In genomic region chr1:86552376-86552775, GRCh38 we compare ENCODE assay signal across 30 cellular contexts. TPM values are rescaled to one million over a fixed set of nuclear protein-coding genes. Genes with fewer than 3 reads are reported as not detected.
"Had no signal": no experiment of that assay in that cellular context is flagged by ENCODE, and none has a peak within 500 bp of the region (broad histone marks: within the 10 kb centered on the region; RNA-seq: fewer than 3 reads in every experiment).

No MANE protein-coding gene starts in this region.

- H3K36me3 ChIP-seq: adrenal gland, ascending aorta, brain microvascular endothelial cell, esophagus muscularis mucosa, neural progenitor cell, tibial nerve, uterus had no signal

- H3K4me1 ChIP-seq: adrenal gland, ascending aorta, esophagus muscularis mucosa, neural progenitor cell, tibial nerve, uterus had no signal

- H3K27me3 ChIP-seq: adrenal gland, ascending aorta, brain microvascular endothelial cell, esophagus muscularis mucosa, neural progenitor cell, tibial nerve, uterus had no signal

- DNase-seq: activated B cell treated with CpG ODN at 0.5 μM for 24 hours; activated CD4-positive, alpha-beta T cell treated with anti-CD3 and anti-CD28 coated beads for 36 hours; activated CD4-positive, alpha-beta T cell treated with anti-CD3 and anti-CD28 coated beads, Interleukin-2, amount 50 U/mL, for 4 hours; activated CD8-positive, alpha-beta memory T cell treated with anti-CD3 and anti-CD28 coated beads, Interleukin-2, amount 50 U/mL, for 48 hours; activated naive CD4-positive, alpha-beta T cell; activated T-cell treated with anti-CD3 and anti-CD28 coated beads, Interleukin-2, amount 50 U/mL, for 4 hours; adrenal gland; brain microvascular endothelial cell; caudate nucleus; effector memory CD8-positive, alpha-beta T cell; head of caudate nucleus; islet precursor cell; naive thymus-derived CD8-positive, alpha-beta T cell; stimulated activated CD4-positive, alpha-beta T cell treated with anti-CD3 and anti-CD28 coated beads, Interleukin-4, amount 100 ng/mL, for 1 hour; T-helper 9 cell had no signal

- H3K4me3 ChIP-seq: adrenal gland, ascending aorta, esophagus muscularis mucosa, lung, neural progenitor cell, tibial nerve, uterus had no signal

- H3K27ac ChIP-seq: adrenal gland, ascending aorta, brain microvascular endothelial cell, esophagus muscularis mucosa, neural progenitor cell, tibial nerve, uterus had no signal

- H3K9me3 ChIP-seq: adrenal gland, ascending aorta, esophagus muscularis mucosa, uterus had no signal

- ATAC-seq: activated CD4-positive, alpha-beta T cell treated with anti-CD3 and anti-CD28 coated beads for 36 hours; activated T-cell treated with anti-CD3 and anti-CD28 coated beads, Interleukin-2, amount 50 U/mL, for 4 hours; effector memory CD8-positive, alpha-beta T cell; naive thymus-derived CD8-positive, alpha-beta T cell had no signal

- FAIRE-seq: colon, endothelial cell of umbilical vein, frontal cortex had no signal

- H3K9ac ChIP-seq: neural progenitor cell had no signal

RNA-seq across cellular contexts. Expression of gene CLCA4, which starts 5.5 kb away (rescaled TPM):
- total RNA-seq: activated B cell treated with CpG ODN at 0.5 μM for 24 hours; activated CD4-positive, alpha-beta T cell treated with anti-CD3 and anti-CD28 coated beads for 36 hours; activated CD8-positive, alpha-beta memory T cell treated with anti-CD3 and anti-CD28 coated beads for 36 hours; activated T-helper 2 cell treated with anti-CD3 and anti-CD28 coated beads, Interferon-gamma antibody, Interleukin-2, Interleukin-4, amounts not matched to agents 10 μg/mL and 5 μg/mL and 100 μg/mL, durations not matched to agents 14 hours and 24 hours and 36 hours; ascending aorta; dermis microvascular lymphatic vessel endothelial cell; endothelial cell of umbilical vein; frontal cortex; osteoblast; progenitor cell of endocrine pancreas; T-helper 1 cell treated with Interleukin-12 subunit alpha and Interleukin-12 subunit beta and Interleukin-4 antibody, amounts not matched to agents 30 ng/mL and 1 ng/mL, for 36 hours; tibial nerve had no signal
- polyA plus RNA-seq: endothelial cell of umbilical vein; naive thymus-derived CD8-positive, alpha-beta T cell had no signal
